In genomic region chr11:76769645-76770586, GRCh38 we compare ENCODE assay signal across 9 cellular contexts. TPM values are rescaled to one million over a fixed set of nuclear protein-coding genes. Genes with fewer than 3 reads are reported as not detected.
DNase-seq lines count a peak whose midpoint lies in the region; ATAC-seq and TF ChIP-seq lines count a peak whose summit lies in the region.
"Had no signal": no experiment of that assay in that cellular context is flagged by ENCODE, and none has a peak within 500 bp of the region (broad histone marks: within the 10 kb centered on the region; RNA-seq: fewer than 3 reads in every experiment).

No MANE protein-coding gene starts in this region.

- peak overlapping the region in 3 of 4 donors; percentile 85 to 93 (median 93) for H3K27ac ChIP-seq in Peyer's patch
- peak overlapping the region; percentile 73 to 80 (median 78) for H3K27ac ChIP-seq in esophagus muscularis mucosa (replicated peaks in 1 of 4)

- H3K4me3 ChIP-seq in Peyer's patch (peak overlapping the region in 2 of 4 donors; percentile 35 to 39), esophagus muscularis mucosa (no peak overlapping the region), retinal pigment epithelial cell (ENCODE audit: low read length) (no peak overlapping the region)

- intact Hi-C loops in esophagus muscularis mucosa (cut with DNase I): no loop called here

- TF ChIP-seq EP300 in esophagus muscularis mucosa (IDR thresholded peaks at IDR 0.05): no peak

- TF ChIP-seq CTCF in Peyer's patch (IDR thresholded peaks at IDR 0.05) (no peak), esophagus muscularis mucosa (IDR thresholded peaks at IDR 0.05) (no peak), retinal pigment epithelial cell (conservative IDR thresholded peaks at IDR 0.05; ENCODE audit: low read depth, low read length) (no peak)

- peak in 1 of 2 donors; percentile 72 for TF ChIP-seq POLR2A in Peyer's patch (IDR thresholded peaks at IDR 0.05)
- TF ChIP-seq POLR2A in esophagus muscularis mucosa (IDR thresholded peaks at IDR 0.05; ENCODE audit: low read depth): no peak

- H3K36me3 ChIP-seq in Peyer's patch (no peaks in the 10 kb centered on the region), esophagus muscularis mucosa (no peaks in the 10 kb centered on the region)

- H3K9me3 ChIP-seq in Peyer's patch (no peaks in the 10 kb centered on the region), esophagus muscularis mucosa (no peaks in the 10 kb centered on the region)

- ATAC-seq in GM19328 (IDR thresholded peaks at IDR 0.05; ENCODE audit: unreplicated experiment): no peak

- H3K4me1 ChIP-seq in Peyer's patch: peaks cover 7 to 75% (median 24%) of the 10 kb centered on the region in 4 donors
- peaks cover 71 to 97% (median 87%) of the 10 kb centered on the region in 4 donors for H3K4me1 ChIP-seq in esophagus muscularis mucosa

- DNase-seq in DMS53 (lab: John Stamatoyannopoulos, UW) (peak; percentile 97), Peyer's patch (peak in 2 of 3 donors; percentile 91 to 92), esophagus muscularis mucosa (ENCODE audit: extremely low spot score) (no peak), retinal pigment epithelial cell (ENCODE audit: low read depth) (peak; percentile 70), amniotic stem cell (lab: John Stamatoyannopoulos, UW) (no peak)
- no peak for DNase-seq in central memory CD4-positive, alpha-beta T cell
- DNase-seq in activated naive CD4-positive, alpha-beta T cell treated with Interleukin-2 at 50 U/mL for 16 hours: no peak
- DNase-seq: NCI-H2227 treated with DMSO at 0.1 percent for 48 hours had no signal

- WGBS in esophagus muscularis mucosa: 78% methylated on average over 8 of the region's 13 CpGs

- H3K27me3 ChIP-seq in Peyer's patch: no peaks in the 10 kb centered on the region
- no peaks in the 10 kb centered on the region for H3K27me3 ChIP-seq in esophagus muscularis mucosa

RNA-seq across cellular contexts. Expression of gene TSKU, which starts 13.2 kb away (rescaled TPM):
- total RNA-seq in Peyer's patch: 100 to 1,000 TPM in 2 of 4 donors, 10 to 100 TPM in 2; 27.2 to 152 (median 87.2) TPM
- total RNA-seq in esophagus muscularis mucosa: 10 to 100 TPM; 19.1 to 60.6 (median 47.1) TPM

Comparison
In these comparisons a context has a peak if more than half of its experiments do, and no peak if none do; other contexts are left out.
1. DNase-seq: peak in DMS53 (single experiment), Peyer's patch (2 of 3) and retinal pigment epithelial cell (single experiment); none in esophagus muscularis mucosa (single experiment), central memory CD4-positive, alpha-beta T cell (single experiment), amniotic stem cell (single experiment) and activated naive CD4-positive, alpha-beta T cell treated with Interleukin-2 at 50 U/mL for 16 hours (single experiment).